In the genomic region with DNA sequence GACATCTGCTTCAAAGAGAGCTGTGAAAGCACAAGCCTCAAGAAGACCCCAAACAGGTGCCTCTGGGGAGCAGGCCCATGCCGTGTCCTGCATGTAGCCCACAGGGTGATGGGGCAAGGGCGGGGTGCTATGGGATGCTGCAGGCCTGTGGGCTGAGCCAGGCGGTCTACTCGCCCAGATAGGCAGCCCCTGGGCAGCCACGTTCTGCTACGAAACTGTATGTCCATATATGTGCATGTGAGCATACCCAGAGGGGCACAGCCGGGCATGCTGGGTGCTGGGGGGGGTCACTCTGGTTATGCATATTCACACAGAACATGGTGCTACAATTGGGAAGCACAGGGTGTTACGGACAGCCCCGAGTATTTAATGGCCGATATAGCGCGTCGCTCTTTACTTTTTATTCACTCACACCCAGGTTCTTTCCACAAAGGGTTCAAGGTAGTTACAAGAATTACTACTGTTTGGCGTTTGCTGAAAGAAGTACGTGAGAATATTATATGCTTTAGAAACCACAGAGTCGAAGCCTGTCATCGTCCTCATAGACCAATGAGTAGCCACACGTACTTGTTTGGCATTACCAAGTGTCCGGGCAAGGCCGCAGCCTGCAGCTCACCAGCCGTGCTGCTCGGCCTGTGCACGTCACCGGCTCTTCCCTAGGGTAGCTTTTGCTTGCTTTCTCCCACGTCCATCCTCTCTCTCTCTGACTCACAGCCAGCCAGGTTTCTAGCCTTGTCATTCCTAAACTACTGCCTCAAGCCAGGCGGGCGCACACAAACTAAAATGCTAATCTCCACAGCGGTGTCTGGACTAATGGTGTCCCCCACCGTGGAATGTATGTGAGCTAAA, we compare ENCODE assay signal across 1 cellular context.
TF ChIP-seq lines count a peak whose summit lies in the region.

No MANE protein-coding gene starts in this region.

TF ChIP-seq in WTC11, 78 proteins besides CTCF, POLR2A, EP300 and RAD21 (continued from another document):
- TF ChIP-seq NFATC4 (CRISPR knock-in tag; IDR thresholded peaks at IDR 0.05): no peak
- TF ChIP-seq FOXP1 (CRISPR knock-in tag; IDR thresholded peaks at IDR 0.05; ENCODE audit: borderline replicate concordance): no peak
- TF ChIP-seq HMGA2 (CRISPR knock-in tag; IDR thresholded peaks at IDR 0.05): no peak
- TF ChIP-seq IRF2 (CRISPR knock-in tag; IDR thresholded peaks at IDR 0.05; ENCODE audit: borderline replicate concordance, low read depth): no peak
- TF ChIP-seq TEAD4 (CRISPR knock-in tag; IDR thresholded peaks at IDR 0.05): no peak
- TF ChIP-seq, protein P1, sequence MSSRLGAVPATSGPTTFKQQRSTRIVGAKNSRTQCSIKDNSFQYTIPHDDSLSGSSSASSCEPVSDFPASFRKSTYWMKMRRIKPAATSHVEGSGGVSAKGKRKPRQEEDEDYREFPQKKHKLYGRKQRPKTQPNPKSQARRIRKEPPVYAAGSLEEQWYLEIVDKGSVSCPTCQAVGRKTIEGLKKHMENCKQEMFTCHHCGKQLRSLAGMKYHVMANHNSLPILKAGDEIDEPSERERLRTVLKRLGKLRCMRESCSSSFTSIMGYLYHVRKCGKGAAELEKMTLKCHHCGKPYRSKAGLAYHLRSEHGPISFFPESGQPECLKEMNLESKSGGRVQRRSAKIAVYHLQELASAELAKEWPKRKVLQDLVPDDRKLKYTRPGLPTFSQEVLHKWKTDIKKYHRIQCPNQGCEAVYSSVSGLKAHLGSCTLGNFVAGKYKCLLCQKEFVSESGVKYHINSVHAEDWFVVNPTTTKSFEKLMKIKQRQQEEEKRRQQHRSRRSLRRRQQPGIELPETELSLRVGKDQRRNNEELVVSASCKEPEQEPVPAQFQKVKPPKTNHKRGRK (CRISPR knock-in tag; IDR thresholded peaks at IDR 0.05; ENCODE audit: borderline replicate concordance): no peak
- TF ChIP-seq SMAD3 (CRISPR knock-in tag; IDR thresholded peaks at IDR 0.05; ENCODE audit: borderline replicate concordance): no peak
